Comparison of ENCODE assay signal across 14 cellular contexts in genomic region chr13:113468029-113468428, GRCh38. TPM values are rescaled to one million over a fixed set of nuclear protein-coding genes. Genes with fewer than 3 reads are reported as not detected.
A peak's percentile ranks its signal among the peaks of the same experiment; 100 is the strongest.
DNase-seq lines count a peak whose midpoint lies in the region; ATAC-seq and TF ChIP-seq lines count a peak whose summit lies in the region.
"Had no signal": no experiment of that assay in that cellular context is flagged by ENCODE, and none has a peak within 500 bp of the region (broad histone marks: within the 10 kb centered on the region; RNA-seq: fewer than 3 reads in every experiment).

No MANE protein-coding gene starts in this region.

- TF ChIP-seq EP300 in suprapubic skin (IDR thresholded peaks at IDR 0.05): no peak

- H3K27ac Mint-ChIP-seq in endothelial cell (ENCODE audit: unreplicated experiment): no peak overlapping the region
- H3K27ac Mint-ChIP-seq in stimulated activated naive CD8-positive, alpha-beta T cell treated with anti-CD3 and anti-CD28 coated beads, Interleukin-15, amount 100 ng/mL, for 72 hours: no peak overlapping the region
- H3K27ac Mint-ChIP-seq: B cell; CD8-positive, alpha-beta T cell had no signal

- H3K27ac ChIP-seq in BLaER1 treated with 17β-estradiol and CSF1 and Interleukin-3, amounts not matched to agents 10 nM and 100 nM: peak overlapping the region in 3 of 11 experiments; percentile 26 to 47 (median 26); a peak in 3 of 22 replicates
- H3K27ac ChIP-seq in HUES48 (ENCODE audit: low read depth, low read length): peak overlapping the region; percentile 84
- H3K27ac ChIP-seq in suprapubic skin: no peak overlapping the region

- H3K4me3 Mint-ChIP-seq in endothelial cell (ENCODE audit: unreplicated experiment): peak overlapping the region; percentile 37
- no peak overlapping the region for H3K4me3 Mint-ChIP-seq in stimulated activated naive CD8-positive, alpha-beta T cell treated with anti-CD3 and anti-CD28 coated beads, Interleukin-15, amount 100 ng/mL, for 72 hours
- H3K4me3 Mint-ChIP-seq: B cell; CD14-positive monocyte; CD8-positive, alpha-beta T cell had no signal

- H3K4me2 ChIP-seq in BLaER1 treated with 17β-estradiol and CSF1 and Interleukin-3, amounts not matched to agents 10 nM and 100 nM: peak overlapping the region in 9 of 11 experiments; percentile 5 to 69 (median 62); a peak in 10 of 22 replicates

- DNase-seq in endothelial cell (ENCODE audit: low spot score) (no peak), posterior vena cava (ENCODE audit: low spot score) (peak; percentile 5), suprapubic skin (ENCODE audit: low spot score in 2 of 2) (no peak)
- no peak for DNase-seq in stimulated activated naive CD8-positive, alpha-beta T cell treated with anti-CD3 and anti-CD28 coated beads, Interleukin-15, amount 100 ng/mL, for 72 hours
- DNase-seq: CD8-positive, alpha-beta T cell; DND-41; GDM1; HCEC 1CT; IMR-90 had no signal

- intact Hi-C loops in posterior vena cava (cut with DNase I): no loop called here

- H3K27me3 ChIP-seq in BLaER1 treated with 17β-estradiol and CSF1 and Interleukin-3, amounts not matched to agents 10 nM and 100 nM: no peaks in the 10 kb centered on the region
- H3K27me3 ChIP-seq in HUES48 (ENCODE audit: control insufficient read depth, insufficient read depth, low read length) (no peaks in the 10 kb centered on the region), suprapubic skin (no peaks in the 10 kb centered on the region)

- H3K36me3 Mint-ChIP-seq in endothelial cell (ENCODE audit: low read depth, unreplicated experiment): peaks cover 17% of the 10 kb centered on the region

- H3K9me3 ChIP-seq in BLaER1 treated with 17β-estradiol and CSF1 and Interleukin-3, amounts not matched to agents 10 nM and 100 nM (replicated peaks in 1 of 11): no peaks in the 10 kb centered on the region
- H3K9me3 ChIP-seq in HUES48 (ENCODE audit: control insufficient read depth, insufficient read depth, low read length) (no peaks in the 10 kb centered on the region), suprapubic skin (no peaks in the 10 kb centered on the region)

- no peak overlapping the region for H3K4me3 ChIP-seq in BLaER1 treated with 17β-estradiol and CSF1 and Interleukin-3, amounts not matched to agents 10 nM and 100 nM
- H3K4me3 ChIP-seq in HUES48 (ENCODE audit: low read depth, low read length) (no peak overlapping the region), suprapubic skin (no peak overlapping the region)

- H3K9me3 Mint-ChIP-seq in endothelial cell (ENCODE audit: unreplicated experiment): no peaks in the 10 kb centered on the region
- no peaks in the 10 kb centered on the region for H3K9me3 Mint-ChIP-seq in stimulated activated naive CD8-positive, alpha-beta T cell treated with anti-CD3 and anti-CD28 coated beads, Interleukin-15, amount 100 ng/mL, for 72 hours
- H3K9me3 Mint-ChIP-seq: CD8-positive, alpha-beta T cell had no signal

- WGBS in suprapubic skin: 94% methylated on average over 7 of the region's 7 CpGs

- peaks cover 6 to 35% (median 15%) of the 10 kb centered on the region in 11 experiments; a peak in 15 of 22 replicates for H4K20me1 ChIP-seq in BLaER1 treated with 17β-estradiol and CSF1 and Interleukin-3, amounts not matched to agents 10 nM and 100 nM

- peaks cover 4% of the 10 kb centered on the region for H3K27me3 Mint-ChIP-seq in endothelial cell (ENCODE audit: unreplicated experiment)
- H3K27me3 Mint-ChIP-seq in stimulated activated naive CD8-positive, alpha-beta T cell treated with anti-CD3 and anti-CD28 coated beads, Interleukin-15, amount 100 ng/mL, for 72 hours: no peaks in the 10 kb centered on the region
- H3K27me3 Mint-ChIP-seq: B cell had no signal

- no peak for ATAC-seq in stimulated activated naive CD8-positive, alpha-beta T cell treated with anti-CD3 and anti-CD28 coated beads, Interleukin-15, amount 100 ng/mL, for 72 hours
- no peak for ATAC-seq in HG02798 (IDR thresholded peaks at IDR 0.05; ENCODE audit: poor library complexity, unreplicated experiment)
- ATAC-seq: CD8-positive, alpha-beta T cell had no signal

- no peak for TF ChIP-seq CTCF in endothelial cell (IDR thresholded peaks at IDR 0.05; ENCODE audit: unreplicated experiment)
- no peak for TF ChIP-seq CTCF in suprapubic skin (IDR thresholded peaks at IDR 0.05)

- peaks cover 0 to 31% (median 22%) of the 10 kb centered on the region in 10 experiments; a peak in 17 of 20 replicates for H3K4me1 ChIP-seq in BLaER1 treated with 17β-estradiol and CSF1 and Interleukin-3, amounts not matched to agents 10 nM and 100 nM
- peaks cover 10% of the 10 kb centered on the region; the same call in 1 of the 2 replicates for H3K4me1 ChIP-seq in HUES48 (ENCODE audit: control insufficient read depth, insufficient read depth, low read length)
- no peaks in the 10 kb centered on the region for H3K4me1 ChIP-seq in suprapubic skin

- H3K36me3 ChIP-seq in BLaER1 treated with 17β-estradiol and CSF1 and Interleukin-3, amounts not matched to agents 10 nM and 100 nM: peaks cover 41 to 100% (median 71%) of the 10 kb centered on the region in 11 experiments
- peaks cover 52% of the 10 kb centered on the region for H3K36me3 ChIP-seq in HUES48 (ENCODE audit: control insufficient read depth, insufficient read depth, low read length)
- peaks cover 36% of the 10 kb centered on the region for H3K36me3 ChIP-seq in suprapubic skin

- H3K9ac ChIP-seq in BLaER1 treated with 17β-estradiol and CSF1 and Interleukin-3, amounts not matched to agents 10 nM and 100 nM: 0 out of 22 replicates have a peak overlapping the region, but pooled peaks of 1 of the 11 experiments have one; percentile 46
- no peak overlapping the region for H3K9ac ChIP-seq in HUES48 (ENCODE audit: low read depth, low read length)

- TF ChIP-seq POLR2A in suprapubic skin (IDR thresholded peaks at IDR 0.05): no peak

- H3K4me1 Mint-ChIP-seq in endothelial cell (ENCODE audit: unreplicated experiment): peaks cover 18% of the 10 kb centered on the region
- H3K4me1 Mint-ChIP-seq in stimulated activated naive CD8-positive, alpha-beta T cell treated with anti-CD3 and anti-CD28 coated beads, Interleukin-15, amount 100 ng/mL, for 72 hours: peaks cover 6% of the 10 kb centered on the region
- H3K4me1 Mint-ChIP-seq: B cell had no signal

RNA-seq across cellular contexts. Expression of gene ADPRHL1, which starts 14.7 kb away (rescaled TPM):
- total RNA-seq in endothelial cell (ENCODE audit: unreplicated experiment) (1.5 TPM), posterior vena cava (1 to 10 TPM; 1.2 to 1.6 TPM), suprapubic skin (1 to 10 TPM; 2.5 to 8.6 (median 5.5) TPM)

RNA-seq across cellular contexts. Expression of gene DCUN1D2, which starts 22.5 kb away (rescaled TPM):
- total RNA-seq in endothelial cell (ENCODE audit: unreplicated experiment) (23.9 TPM), posterior vena cava (10 to 100 TPM; 12.7 to 16.9 TPM), suprapubic skin (10 to 100 TPM in 3 of 4 donors, 1 to 10 TPM in 1; 8.7 to 51.7 (median 18.3) TPM)
